9 cellular contexts compared by ENCODE assay signal in the genomic region with DNA sequence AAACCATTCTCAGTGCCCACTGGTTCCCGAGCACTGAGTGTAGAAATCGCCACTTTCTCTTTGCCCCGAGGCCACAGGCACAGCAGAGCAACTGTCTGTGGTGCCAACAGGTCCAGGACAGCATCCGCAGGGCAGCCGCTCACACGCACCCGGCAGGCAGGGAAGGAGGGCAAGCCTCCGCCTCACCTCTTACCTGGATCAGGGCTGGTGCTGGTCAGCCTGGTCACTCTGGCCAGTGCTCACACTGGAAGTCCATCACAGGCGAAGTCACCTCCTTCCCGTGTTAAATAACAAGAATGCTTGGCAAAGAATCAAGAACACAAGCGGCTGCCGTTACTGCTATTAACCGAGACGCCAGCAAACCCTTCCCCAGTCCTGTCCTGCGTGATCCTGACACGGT. TPM values are rescaled to one million over a fixed set of nuclear protein-coding genes. Genes with fewer than 3 reads are reported as not detected.
DNase-seq lines count a peak whose midpoint lies in the region; ATAC-seq and TF ChIP-seq lines count a peak whose summit lies in the region.
"Had no signal": no experiment of that assay in that cellular context is flagged by ENCODE, and none has a peak within 500 bp of the region (broad histone marks: within the 10 kb centered on the region; RNA-seq: fewer than 3 reads in every experiment).

No MANE protein-coding gene starts in this region.

- POLR2A ChIA-PET in BJ (lab: Charles Lee) = no interaction called here
- POLR2A ChIA-PET in naive thymus-derived CD4-positive, alpha-beta T cell (lab: Charles Lee) = interaction anchor here (0.7 to 3.8 kb wide), 7 partner anchors 7 to 187 kb away, joined by 3 to 15 read pairs (median 6); no protein-coding TSS in a partner anchor

- H3K9me3 ChIP-seq in colonic mucosa = no peaks in the 10 kb centered on the region
- no peaks in the 10 kb centered on the region for H3K9me3 ChIP-seq in naive thymus-derived CD4-positive, alpha-beta T cell (ENCODE audit: control insufficient read depth in 2 of 3, low read length in 3 of 3)
- H3K9me3 ChIP-seq: neutrophil had no signal

- no peaks in the 10 kb centered on the region for H3K27me3 ChIP-seq in BJ (ENCODE audit: control insufficient read depth, insufficient read depth, low read length)
- H3K27me3 ChIP-seq in colonic mucosa = no peaks in the 10 kb centered on the region
- no peaks in the 10 kb centered on the region for H3K27me3 ChIP-seq in naive thymus-derived CD4-positive, alpha-beta T cell (ENCODE audit: control insufficient read depth in 2 of 2, insufficient read depth in 2 of 2, low read length in 2 of 2)

- ATAC-seq in naive thymus-derived CD4-positive, alpha-beta T cell = no peak
- no peak for ATAC-seq in omental fat pad (ENCODE audit: low FRiP score)
- ATAC-seq in HG03439 (IDR thresholded peaks at IDR 0.05; ENCODE audit: unreplicated experiment) = no peak
- no peak for ATAC-seq in HG02938 (IDR thresholded peaks at IDR 0.05; ENCODE audit: unreplicated experiment)

- H3K9ac ChIP-seq in colonic mucosa (ENCODE audit: low read depth in 2 of 2, low read length in 2 of 2) = peak overlapping the region in 1 of 2 donors; percentile 89

- H3K4me3 Mint-ChIP-seq in naive thymus-derived CD4-positive, alpha-beta T cell = peak overlapping the region; percentile 88 to 99 (median 96)

- TF ChIP-seq CTCF in BJ (IDR thresholded peaks at IDR 0.05; ENCODE audit: insufficient read depth, low read depth, low read length) = no peak
- TF ChIP-seq CTCF in colonic mucosa (IDR thresholded peaks at IDR 0.05) = no peak
- no peak for TF ChIP-seq CTCF in omental fat pad (IDR thresholded peaks at IDR 0.05)

- H3K36me3 Mint-ChIP-seq in naive thymus-derived CD4-positive, alpha-beta T cell = peaks cover 0 to 19% (median 13%) of the 10 kb centered on the region in 5 donors

- CTCF ChIA-PET in BJ (lab: Yijun Ruan, JAX) = interaction anchor here (1.6 kb wide), 1 partner anchor 101 kb away, joined by 5 read pairs; no protein-coding TSS in a partner anchor
- CTCF ChIA-PET in naive thymus-derived CD4-positive, alpha-beta T cell (lab: Charles Lee) = interaction anchor here (0.7 kb wide), 2 partner anchors 64 to 167 kb away, joined by 3 to 6 read pairs; no protein-coding TSS in a partner anchor

- H3K36me3 ChIP-seq in BJ (ENCODE audit: control insufficient read depth, insufficient read depth, low read length) (peaks cover 41% of the 10 kb centered on the region), colonic mucosa (peaks cover 6% of the 10 kb centered on the region)
- H3K36me3 ChIP-seq in naive thymus-derived CD4-positive, alpha-beta T cell (ENCODE audit: control insufficient read depth in 2 of 3, insufficient read depth in 3 of 3, low read length in 3 of 3) = peaks cover 9 to 52% (median 13%) of the 10 kb centered on the region in 3 experiments

- peaks cover 10% of the 10 kb centered on the region for H3K4me1 ChIP-seq in colonic mucosa
- peaks cover 16 to 17% of the 10 kb centered on the region in 2 donors for H3K4me1 ChIP-seq in naive thymus-derived CD4-positive, alpha-beta T cell (ENCODE audit: control insufficient read depth in 2 of 2, insufficient read depth in 2 of 2, low read length in 2 of 2)

- H3K27ac Mint-ChIP-seq in naive thymus-derived CD4-positive, alpha-beta T cell = peak overlapping the region; percentile 84 to 97 (median 92)

- H3K27ac ChIP-seq in colonic mucosa = no peak overlapping the region
- peak overlapping the region; percentile 83 for H3K27ac ChIP-seq in naive thymus-derived CD4-positive, alpha-beta T cell (ENCODE audit: low read depth, low read length)

- H3K4me3 ChIP-seq in BJ (ENCODE audit: low read depth, low read length) (peak overlapping the region; percentile 97), colonic mucosa (peak overlapping the region; percentile 90)
- H3K4me3 ChIP-seq in Jurkat, Clone E6-1 (ENCODE audit: low read length) = peak overlapping the region; percentile 99
- H3K4me3 ChIP-seq in naive thymus-derived CD4-positive, alpha-beta T cell (ENCODE audit: low read length) = peak overlapping the region; percentile 87

- DNase-seq in BJ (ENCODE audit: low read depth) (no peak), colonic mucosa (no peak), omental fat pad (ENCODE audit: low spot score) (no peak), GDM1 (lab: John Stamatoyannopoulos, UW) (no peak)
- DNase-seq in Jurkat, Clone E6-1 (ENCODE audit: low read depth, low spot score) = no peak
- no peak for DNase-seq in naive thymus-derived CD4-positive, alpha-beta T cell

- H3K4me1 Mint-ChIP-seq in naive thymus-derived CD4-positive, alpha-beta T cell = peaks cover 14 to 37% (median 28%) of the 10 kb centered on the region in 7 donors

- H3K9me3 Mint-ChIP-seq in naive thymus-derived CD4-positive, alpha-beta T cell = peaks cover 0 to 6% (median 0%) of the 10 kb centered on the region in 11 donors

- H3K27me3 Mint-ChIP-seq in naive thymus-derived CD4-positive, alpha-beta T cell = peaks cover 0 to 5% (median 0%) of the 10 kb centered on the region in 5 donors

- intact Hi-C loops in colonic mucosa (cut with DNase I) = no loop called here
- intact Hi-C loops in naive thymus-derived CD4-positive, alpha-beta T cell (cut with micrococcal nuclease) = loop anchor here (2.0 to 5.0 kb wide), 5 partner anchors 39 to 363 kb away; a partner anchor contains a TSS

RNA-seq across cellular contexts. Expression of a gene that starts 13.7 kb away (rescaled TPM):
- polyA plus RNA-seq in BJ (2011; rRNA removed) = 0.17 and 0.42 TPM in 2 replicates
- 0.10 and 0.14 TPM in 2 replicates for polyA minus RNA-seq in BJ (2011; rRNA and poly(A)+ RNA removed)
- polyA plus RNA-seq in Jurkat, Clone E6-1 (2012; ENCODE audit: insufficient read depth, insufficient read length) = 31.4 TPM
- total RNA-seq in colonic mucosa (1 to 10 TPM in 1 of 2 donors, under 1 TPM in 1; 0.82 to 2.8 TPM), omental fat pad (10 to 100 TPM in 1 of 4 donors, 1 to 10 TPM in 3; 4.4 to 12.8 (median 7.5) TPM)
- total RNA-seq in naive thymus-derived CD4-positive, alpha-beta T cell = 1 to 10 TPM in 1 of 5 experiments, under 1 TPM in 2, not detected in 2; 0.46 to 1.6 (median 0.56) TPM
- under 1 TPM; 0.11 to 0.31 TPM for polyA plus RNA-seq in naive thymus-derived CD4-positive, alpha-beta T cell

RNA-seq across cellular contexts. Expression of a gene that starts 16.6 kb away (rescaled TPM):
- not detected in 2 replicates for polyA plus RNA-seq in BJ (2011; rRNA removed)
- not detected in 2 replicates for polyA minus RNA-seq in BJ (2011; rRNA and poly(A)+ RNA removed)
- 1.1 TPM for polyA plus RNA-seq in Jurkat, Clone E6-1 (2012; ENCODE audit: insufficient read depth, insufficient read length)
- 1 to 10 TPM in 1 of 2 donors, under 1 TPM in 1; 0.11 to 3.3 TPM for total RNA-seq in colonic mucosa
- total RNA-seq in naive thymus-derived CD4-positive, alpha-beta T cell = 1 to 10 TPM in 3 of 5 experiments, under 1 TPM in 1, not detected in 1; 0.34 to 3.2 (median 1.2) TPM
- polyA plus RNA-seq in naive thymus-derived CD4-positive, alpha-beta T cell = 1 to 10 TPM in 1 of 2 donors, under 1 TPM in 1; 0.45 to 1.1 TPM
- 10 to 100 TPM in 1 of 4 donors, 1 to 10 TPM in 3; 3.5 to 10.2 (median 5.0) TPM for total RNA-seq in omental fat pad

RNA-seq across cellular contexts. Expression of a gene that starts 22.2 kb away (rescaled TPM):
- not detected in 2 replicates for polyA plus RNA-seq in BJ (2011; rRNA removed)
- polyA minus RNA-seq in BJ (2011; rRNA and poly(A)+ RNA removed) = not detected in 2 replicates
- not detected for polyA plus RNA-seq in Jurkat, Clone E6-1 (2012; ENCODE audit: insufficient read depth, insufficient read length)
- total RNA-seq in colonic mucosa (1 to 10 TPM in 1 of 2 donors, under 1 TPM in 1; 0.56 to 1.2 TPM), omental fat pad (10 to 100 TPM in 2 of 4 donors, 1 to 10 TPM in 2; 5.0 to 24.1 (median 9.0) TPM)
- total RNA-seq in naive thymus-derived CD4-positive, alpha-beta T cell = not detected
- not detected for polyA plus RNA-seq in naive thymus-derived CD4-positive, alpha-beta T cell

RNA-seq across cellular contexts. Expression of a gene that starts 31.9 kb away (rescaled TPM):
- not detected in 2 replicates for polyA plus RNA-seq in BJ (2011; rRNA removed)
- polyA minus RNA-seq in BJ (2011; rRNA and poly(A)+ RNA removed) = not detected in 2 replicates
- polyA plus RNA-seq in Jurkat, Clone E6-1 (2012; ENCODE audit: insufficient read depth, insufficient read length) = not detected
- total RNA-seq in colonic mucosa = not detected
- total RNA-seq in naive thymus-derived CD4-positive, alpha-beta T cell = under 1 TPM in 1 of 5 experiments, not detected in 4; 0.83 TPM
- not detected for polyA plus RNA-seq in naive thymus-derived CD4-positive, alpha-beta T cell
- not detected for total RNA-seq in omental fat pad

RNA-seq across cellular contexts. Expression of a gene that starts 38.2 kb away (rescaled TPM):
- polyA plus RNA-seq in BJ (2011; rRNA removed) = not detected in 2 replicates
- not detected in 2 replicates for polyA minus RNA-seq in BJ (2011; rRNA and poly(A)+ RNA removed)
- polyA plus RNA-seq in Jurkat, Clone E6-1 (2012; ENCODE audit: insufficient read depth, insufficient read length) = not detected
- total RNA-seq in colonic mucosa = 1 to 10 TPM in 1 of 2 donors, not detected in 1; 3.4 TPM
- total RNA-seq in naive thymus-derived CD4-positive, alpha-beta T cell = not detected
- not detected for polyA plus RNA-seq in naive thymus-derived CD4-positive, alpha-beta T cell
- total RNA-seq in omental fat pad = not detected
